In the genomic region with DNA sequence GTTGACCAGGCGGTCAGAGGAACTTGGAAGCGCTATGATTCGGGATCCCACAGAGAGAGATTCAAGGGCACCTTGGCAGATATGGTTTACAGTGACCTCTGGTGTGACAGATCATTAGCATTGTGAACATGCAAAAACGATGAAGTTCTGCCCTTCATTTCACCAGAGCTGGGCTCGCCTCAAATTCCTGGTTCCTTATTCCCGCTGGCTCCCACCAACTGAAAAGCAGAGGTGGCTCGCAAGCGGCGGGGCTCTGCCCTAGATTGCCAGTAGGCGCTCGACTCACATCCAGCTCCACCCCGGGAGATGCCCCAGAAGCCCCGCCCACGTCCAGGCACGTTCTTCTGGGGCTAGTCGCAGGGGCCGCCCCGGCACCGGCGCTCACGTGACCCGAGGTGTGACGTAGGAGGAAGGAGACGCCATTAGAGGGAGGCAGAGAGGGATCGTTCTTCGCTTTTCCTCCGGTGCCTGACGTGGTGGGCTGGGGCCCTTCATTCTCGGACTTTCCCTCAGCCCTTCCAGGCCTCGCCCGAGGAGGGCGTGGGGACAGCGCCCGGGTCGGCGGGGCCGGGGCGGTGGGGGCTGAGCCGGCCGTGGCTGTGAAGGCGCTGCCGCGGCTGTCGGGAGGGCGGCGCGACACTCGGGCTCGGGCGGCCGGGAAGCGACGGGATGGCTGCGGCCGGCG, we compare ENCODE assay signal across 8 cellular contexts. TPM values are rescaled to one million over a fixed set of nuclear protein-coding genes. Genes with fewer than 3 reads are reported as not detected.
A peak's percentile ranks its signal among the peaks of the same experiment; 100 is the strongest.
DNase-seq lines count a peak whose midpoint lies in the region; ATAC-seq and TF ChIP-seq lines count a peak whose summit lies in the region.

A gene with protein sequence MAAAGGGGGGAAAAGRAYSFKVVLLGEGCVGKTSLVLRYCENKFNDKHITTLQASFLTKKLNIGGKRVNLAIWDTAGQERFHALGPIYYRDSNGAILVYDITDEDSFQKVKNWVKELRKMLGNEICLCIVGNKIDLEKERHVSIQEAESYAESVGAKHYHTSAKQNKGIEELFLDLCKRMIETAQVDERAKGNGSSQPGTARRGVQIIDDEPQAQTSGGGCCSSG (plus strand): TSS at position 403 of the 685 bp plus-strand sequence. CDS start 267 bp downstream, at position 670.

- H3K9me3 ChIP-seq in right atrium auricular region (peaks cover 0 to 13% of the 10 kb centered on the region in 2 donors), uterus (no peaks in the 10 kb centered on the region)

- H3K36me3 ChIP-seq in right atrium auricular region (peaks cover 26% of the 10 kb centered on the region), uterus (no peaks in the 10 kb centered on the region)

- H3K4me3 ChIP-seq in right atrium auricular region: peak within 1 kb of the TSS; percentile 75 to 78
- peak within 1 kb of the TSS; percentile 63 to 82 for H3K4me3 ChIP-seq in uterus

- H3K4me1 ChIP-seq in right atrium auricular region (peaks cover 0 to 31% of the 10 kb centered on the region in 2 donors), uterus (no peaks in the 10 kb centered on the region)

- peak within 1 kb of the TSS; percentile 95 to 96 for H3K27ac ChIP-seq in right atrium auricular region
- H3K27ac ChIP-seq in uterus: peak within 1 kb of the TSS; percentile 95 to 97

- DNase-seq in NCI-H187 treated with DMSO at 0.1 percent for 48 hours (lab: John Stamatoyannopoulos, UW) (peak; percentile 98), anterior cingulate cortex (lab: John Stamatoyannopoulos, UW) (peak; percentile 65 to 98 (median 95)), right atrium auricular region (ENCODE audit: low spot score) (peak; percentile 99), pulmonary artery endothelial cell (ENCODE audit: low read depth, low spot score) (peak; percentile 93), uterus (peak; percentile 96 to 98)

- H3K27me3 ChIP-seq in right atrium auricular region (no peaks in the 10 kb centered on the region), uterus (no peaks in the 10 kb centered on the region)

- intact Hi-C loops in T-helper 2 cell treated with Interferon-gamma antibody and Interleukin-4, amounts not matched to agents 100 ng/mL and 5 ng/mL, for 36 hours (cut with micrococcal nuclease): loop anchor here (1.0 to 5.0 kb wide), 5 partner anchors 68 to 1512 kb away; a partner anchor contains a TSS
- intact Hi-C loops in uterus (cut with DNase I; ENCODE audit: low total_unique reads): loop anchor here (10.0 kb wide), 1 partner anchor 90 kb away; a partner anchor contains a TSS

- TF ChIP-seq POLR2A in uterus (IDR thresholded peaks at IDR 0.05): peak; percentile 91 to 96

- TF ChIP-seq CTCF in right atrium auricular region (IDR thresholded peaks at IDR 0.05) (peak in 1 of 2 donors; percentile 36), uterus (IDR thresholded peaks at IDR 0.05) (peak; percentile 23 to 53 (median 32))

- ATAC-seq in GM18499 (IDR thresholded peaks at IDR 0.05; ENCODE audit: insufficient read depth, unreplicated experiment) (peak; percentile 92), HG02943 (IDR thresholded peaks at IDR 0.05; ENCODE audit: low read depth, unreplicated experiment) (peak; percentile 99)

RNA-seq across cellular contexts. Expression of the gene that starts here (rescaled TPM):
- 63.1 and 64.7 TPM in 2 replicates for total RNA-seq in T-helper 2 cell treated with Interferon-gamma antibody and Interleukin-4, amounts not matched to agents 100 ng/mL and 5 ng/mL, for 36 hours
- total RNA-seq in right atrium auricular region (10 to 100 TPM; 26.9 to 33.9 TPM), pulmonary artery endothelial cell (28.8 and 50.8 TPM in 2 replicates), uterus (10 to 100 TPM; 10.6 to 72.7 (median 24.5) TPM)

Comparison
In these comparisons a context has a peak if more than half of its experiments do, and no peak if none do; other contexts are left out.
1. Peak in every context shown above with its lines: DNase-seq, ATAC-seq, H3K4me3 ChIP-seq and H3K27ac ChIP-seq.